In genomic region chr12:11666131-11666530, GRCh38 we compare ENCODE assay signal across 19 cellular contexts. TPM values are rescaled to one million over a fixed set of nuclear protein-coding genes. Genes with fewer than 3 reads are reported as not detected.
DNase-seq lines count a peak whose midpoint lies in the region; ATAC-seq and TF ChIP-seq lines count a peak whose summit lies in the region.
"Had no signal": no experiment of that assay in that cellular context is flagged by ENCODE, and none has a peak within 500 bp of the region (broad histone marks: within the 10 kb centered on the region; RNA-seq: fewer than 3 reads in every experiment).

No MANE protein-coding gene starts in this region.

- DNase-seq in DND-41 (no peak), SK-N-DZ (ENCODE audit: low spot score) (peak; percentile 60), mesendoderm (no peak), smooth muscle cell (lab: John Stamatoyannopoulos, UW; ENCODE audit: unreplicated experiment) (no peak), Calu3 (no peak), UCSD-AML1 (lab: John Stamatoyannopoulos, UW; ENCODE audit: unreplicated experiment) (no peak)
- DNase-seq: ACHN; CD8-positive, alpha-beta memory T cell; KBM-7; NCI-H1092 treated with DMSO at 0.1 percent for 48 hours; NCI-H1694; NCI-H2107; NCI-H345; NCI-H69; PC-3 had no signal

- H3K36me3 ChIP-seq in DND-41 (ENCODE audit: insufficient read depth, low read length) (peaks cover 47% of the 10 kb centered on the region), mesendoderm (ENCODE audit: control insufficient read depth, insufficient read depth, low read length) (no peaks in the 10 kb centered on the region), smooth muscle cell (ENCODE audit: low read depth) (no peaks in the 10 kb centered on the region)

- H3K9me3 ChIP-seq in DND-41 (ENCODE audit: insufficient read depth, low read length, severe bottlenecking) (no peaks in the 10 kb centered on the region), smooth muscle cell (replicated peaks; ENCODE audit: low read depth) (no peaks in the 10 kb centered on the region)
- H3K9me3 ChIP-seq: SJSA1 had no signal

- H3F3A ChIP-seq in smooth muscle cell (ENCODE audit: low read depth), result peaks cover 8% of the 10 kb centered on the region

- H2AK5ac ChIP-seq in mesendoderm (ENCODE audit: low read length), result no peak overlapping the region

- no peak overlapping the region for H3K27ac Mint-ChIP-seq in Calu3 (ENCODE audit: unreplicated experiment)
- H3K27ac Mint-ChIP-seq: B cell had no signal

- H3K79me2 ChIP-seq in DND-41 (ENCODE audit: insufficient read depth, low read length) (peaks cover 100% of the 10 kb centered on the region), mesendoderm (ENCODE audit: control insufficient read depth, insufficient read depth, low read length) (peaks cover 4% of the 10 kb centered on the region), smooth muscle cell (ENCODE audit: low read depth) (peaks cover 100% of the 10 kb centered on the region)

- peaks cover 45% of the 10 kb centered on the region for H3K4me1 Mint-ChIP-seq in Calu3 (ENCODE audit: low read depth, unreplicated experiment)

- H3K79me1 ChIP-seq in mesendoderm (ENCODE audit: low read length), result peaks cover 18% of the 10 kb centered on the region

- H3K4me1 ChIP-seq in DND-41 (ENCODE audit: insufficient read depth, low read length) (peaks cover 4% of the 10 kb centered on the region; the same call in 1 of the 2 replicates), mesendoderm (ENCODE audit: control insufficient read depth, low read depth, low read length) (peaks cover 14% of the 10 kb centered on the region), smooth muscle cell (ENCODE audit: low read depth) (peaks cover 21% of the 10 kb centered on the region)

- BruUV-seq in Calu3 (replicated peaks; lab: Mats Ljungman, UMichigan), result no TSS peak

- no peaks in the 10 kb centered on the region for H3K27me3 Mint-ChIP-seq in Calu3 (ENCODE audit: unreplicated experiment)
- H3K27me3 Mint-ChIP-seq: B cell had no signal

- H3K56ac ChIP-seq in mesendoderm (ENCODE audit: low read length), result peak overlapping the region; percentile 17

- H3K9ac ChIP-seq in DND-41 (ENCODE audit: low read depth, low read length) (no peak overlapping the region), mesendoderm (ENCODE audit: low read length) (peak overlapping the region; percentile 7), smooth muscle cell (ENCODE audit: low read depth) (no peak overlapping the region)

- H2BK120ac ChIP-seq in mesendoderm (ENCODE audit: low read depth, low read length), result no peak overlapping the region

- no peak overlapping the region for H2BK15ac ChIP-seq in mesendoderm (replicated peaks; ENCODE audit: low read depth)

- no peak overlapping the region for H4K8ac ChIP-seq in mesendoderm (ENCODE audit: low read depth, low read length)

- H3K18ac ChIP-seq in mesendoderm (ENCODE audit: low read length), result no peak overlapping the region

- H3K27ac ChIP-seq in DND-41 (ENCODE audit: low read length) (peak overlapping the region; percentile 29; the same call in 1 of the 2 replicates), mesendoderm (ENCODE audit: low read depth, low read length) (no peak overlapping the region), smooth muscle cell (ENCODE audit: low read depth) (peak overlapping the region; percentile 32)
- H3K27ac ChIP-seq: SJSA1 had no signal

- H3K23ac ChIP-seq in mesendoderm (ENCODE audit: low read length), result no peak overlapping the region

- peaks cover 20% of the 10 kb centered on the region for H3K36me3 Mint-ChIP-seq in Calu3 (ENCODE audit: insufficient read depth, unreplicated experiment)

- H4K20me1 ChIP-seq in DND-41 (ENCODE audit: insufficient read depth, low read length), result peaks cover 92% of the 10 kb centered on the region
- peaks cover 74% of the 10 kb centered on the region for H4K20me1 ChIP-seq in smooth muscle cell (ENCODE audit: low read depth)

- no peak overlapping the region for H2BK5ac ChIP-seq in mesendoderm (ENCODE audit: low read length)

- H3K4me3 ChIP-seq in DND-41 (ENCODE audit: low read depth in 1 of 2, low read length in 2 of 2), result no peak overlapping the region
- no peak overlapping the region for H3K4me3 ChIP-seq in mesendoderm (ENCODE audit: low read length)
- no peak overlapping the region for H3K4me3 ChIP-seq in smooth muscle cell
- H3K4me3 ChIP-seq: SJSA1 had no signal

- WGBS in mesendoderm (ENCODE audit: extremely low coverage, insufficient coverage, low lambda C conversion rate), result no CpG with 5 or more reads among the region's 3 CpGs
- WGBS in smooth muscle cell (ENCODE audit: low lambda C conversion rate), result 46% methylated on average over 3 of the region's 3 CpGs

- no peaks in the 10 kb centered on the region for H3K9me3 Mint-ChIP-seq in Calu3 (ENCODE audit: low read depth, unreplicated experiment)
- H3K9me3 Mint-ChIP-seq: CD8-positive, alpha-beta memory T cell had no signal

- H3K4me3 Mint-ChIP-seq in Calu3 (ENCODE audit: low read depth, unreplicated experiment), result no peak overlapping the region
- H3K4me3 Mint-ChIP-seq: B cell; CD8-positive, alpha-beta memory T cell had no signal

- no peaks in the 10 kb centered on the region for H3K27me3 ChIP-seq in DND-41 (ENCODE audit: insufficient read depth, low read length, poor library complexity)
- no peaks in the 10 kb centered on the region for H3K27me3 ChIP-seq in mesendoderm (ENCODE audit: insufficient read depth, low read length, poor library complexity)
- H3K27me3 ChIP-seq in smooth muscle cell (ENCODE audit: low read depth), result no peaks in the 10 kb centered on the region
- H3K27me3 ChIP-seq: SJSA1 had no signal

- H3K4me2 ChIP-seq in DND-41 (ENCODE audit: insufficient read depth, low read length) (no peak overlapping the region), mesendoderm (ENCODE audit: low read length) (no peak overlapping the region), smooth muscle cell (no peak overlapping the region)

- H4K5ac ChIP-seq in mesendoderm (ENCODE audit: low read length), result no peak overlapping the region

- H2AFZ ChIP-seq in DND-41 (ENCODE audit: low read depth, low read length) (no peak overlapping the region), smooth muscle cell (ENCODE audit: low read depth) (no peak overlapping the region)

- no peak overlapping the region for H3K4ac ChIP-seq in mesendoderm (ENCODE audit: low read depth, low read length)

- CTCF ChIA-PET in Calu3 (lab: Charles Lee), result no interaction called here

- no peak for ATAC-seq in DND-41 (ENCODE audit: insufficient read depth, low read depth)
- no peak for ATAC-seq in HG02798 (IDR thresholded peaks at IDR 0.05; ENCODE audit: poor library complexity, unreplicated experiment)
- ATAC-seq: HCT116, PC-3 had no signal

- intact Hi-C loops in Calu3 (cut with micrococcal nuclease; ENCODE audit: unreplicated experiment), result no loop called here

- TF ChIP-seq CTCF in DND-41 (IDR thresholded peaks at IDR 0.05; ENCODE audit: borderline replicate concordance, extremely low read depth, low read length, poor library complexity, severe bottlenecking), result no peak
- TF ChIP-seq CTCF in smooth muscle cell (IDR thresholded peaks at IDR 0.05; ENCODE audit: borderline replicate concordance, insufficient read depth, poor library complexity, severe bottlenecking), result no peak
- no peak for TF ChIP-seq CTCF in Calu3 (IDR thresholded peaks at IDR 0.05; ENCODE audit: unreplicated experiment)

RNA-seq across cellular contexts. Expression of gene ETV6, which starts 16.7 kb away (rescaled TPM):
- polyA plus RNA-seq in SK-N-DZ (2014; cell fraction: cytosol; rRNA removed), result 2.1 and 2.5 TPM in 2 replicates
- 1.8 and 4.9 TPM in 2 replicates for polyA plus RNA-seq in SK-N-DZ (2014; cell fraction: nucleus; rRNA removed)
- polyA plus RNA-seq in mesendoderm (2013, experiment 1 of 2), result 6.9 TPM
- polyA plus RNA-seq in mesendoderm (2013, experiment 2 of 2), result 7.1 TPM
- total RNA-seq in smooth muscle cell, result 21.9 and 23.8 TPM in 2 replicates
- 11.5 and 19.8 TPM in 2 replicates for polyA plus RNA-seq in smooth muscle cell
- total RNA-seq in Calu3 (2022), result 80.6 and 89.1 TPM in 2 replicates
